In genomic region chr14:96064866-96065265, GRCh38 we compare ENCODE assay signal across 27 cellular contexts. TPM values are rescaled to one million over a fixed set of nuclear protein-coding genes. Genes with fewer than 3 reads are reported as not detected.
DNase-seq lines count a peak whose midpoint lies in the region; ATAC-seq and TF ChIP-seq lines count a peak whose summit lies in the region.
"Had no signal": no experiment of that assay in that cellular context is flagged by ENCODE, and none has a peak within 500 bp of the region (broad histone marks: within the 10 kb centered on the region; RNA-seq: fewer than 3 reads in every experiment).

No MANE protein-coding gene starts in this region.

- intact Hi-C loops in dorsolateral prefrontal cortex (cut with DNase I) = no loop called here

- H3K4me1 ChIP-seq in RWPE2 (ENCODE audit: insufficient read depth, poor library complexity, severe bottlenecking) = no peaks in the 10 kb centered on the region
- H3K4me1 ChIP-seq: left lung, neural progenitor cell, pancreas had no signal

- DNase-seq in RWPE2 (ENCODE audit: low spot score) = peak; percentile 45
- DNase-seq in dorsolateral prefrontal cortex = peak in 1 of 10 donors; percentile 84
- no peak for DNase-seq in medulla oblongata (ENCODE audit: extremely low spot score)
- no peak for DNase-seq in DMS79 treated with DMSO at 0.1 percent for 48 hours (lab: John Stamatoyannopoulos, UW)
- DNase-seq: activated B cell treated with CpG ODN at 0.5 μM for 24 hours; activated CD4-positive, alpha-beta T cell treated with anti-CD3 and anti-CD28 coated beads, Interleukin-2, amount 10 ng/mL, durations not matched to agents 7 days and 5 days; activated effector memory CD4-positive, alpha-beta T cell treated with Interleukin-2 at 50 U/mL for 16 hours; activated T-cell treated with anti-CD3 and anti-CD28 coated beads, Interleukin-2, amount 50 U/mL, for 1 hour; COR-L47; DMS79; foreskin fibroblast; GF-D8; left lung; NCI-H146; NCI-H774; right cardiac atrium; RPMI8226; stimulated activated CD4-positive, alpha-beta T cell treated with anti-CD3 and anti-CD28 coated beads, Interleukin-2, amount 100 ng/mL, for 48 hours; stomach; T-helper 1 cell had no signal

- no peak overlapping the region for H3K27ac ChIP-seq in RWPE2 (ENCODE audit: poor library complexity, severe bottlenecking)
- H3K27ac ChIP-seq in dorsolateral prefrontal cortex = peak overlapping the region in 45 of 59 donors; percentile 4 to 91 (median 64)
- H3K27ac ChIP-seq: left lung, neural progenitor cell, pancreas, stomach, tibial artery had no signal

- TF ChIP-seq CTCF in RWPE2 (IDR thresholded peaks at IDR 0.05; ENCODE audit: poor library complexity, severe bottlenecking) = no peak
- TF ChIP-seq CTCF in dorsolateral prefrontal cortex (IDR thresholded peaks at IDR 0.05 in 54 of 56, conservative IDR thresholded peaks at IDR 0.05 in 2 of 56; ENCODE audit: low read depth in 1 of 56, partially characterized antibody in 56 of 56) = no peak

- peak; percentile 60 for ATAC-seq in GM18868 (IDR thresholded peaks at IDR 0.05; ENCODE audit: unreplicated experiment)
- no peak for ATAC-seq in RWPE2 (ENCODE audit: low read depth)
- ATAC-seq in GM18498 (IDR thresholded peaks at IDR 0.05; ENCODE audit: unreplicated experiment) = no peak
- ATAC-seq in HG03039 (IDR thresholded peaks at IDR 0.05; ENCODE audit: unreplicated experiment) = no peak
- ATAC-seq: esophagus mucosa, left lung, right cardiac atrium had no signal

- no peaks in the 10 kb centered on the region for H3K9me3 ChIP-seq in RWPE2 (ENCODE audit: severe bottlenecking)
- H3K9me3 ChIP-seq: left lung, pancreas, stomach, tibial artery had no signal

- H3K36me3 ChIP-seq in RWPE2 (ENCODE audit: low read depth) = no peaks in the 10 kb centered on the region
- H3K36me3 ChIP-seq: left lung, neural progenitor cell, pancreas, stomach, tibial artery had no signal

- H3K4me3 ChIP-seq in RWPE2 (ENCODE audit: severe bottlenecking) (no peak overlapping the region), dorsolateral prefrontal cortex (peak overlapping the region in 2 of 59 donors; percentile 10 to 12)
- H3K4me3 ChIP-seq: left lung, neural progenitor cell, pancreas, stomach, tibial artery had no signal

- H3K27me3 ChIP-seq in RWPE2 (ENCODE audit: insufficient read depth, poor library complexity, severe bottlenecking) (peaks cover 10% of the 10 kb centered on the region), dorsolateral prefrontal cortex (no peaks in the 10 kb centered on the region)
- H3K27me3 ChIP-seq: left lung, neural progenitor cell, pancreas, tibial artery had no signal

RNA-seq across cellular contexts. Expression of gene C14orf132, which starts 25.7 kb away (rescaled TPM):
- total RNA-seq in dorsolateral prefrontal cortex = 100 to 1,000 TPM in 116 of 120 experiments, 10 to 100 TPM in 4; 92.3 to 230 (median 143) TPM
